Comparison of ENCODE assay signal across 2 cellular contexts in genomic region chr6:147660334-147661311, GRCh38.
A peak's percentile ranks its signal among the peaks of the same experiment; 100 is the strongest.
TF ChIP-seq lines count a peak whose summit lies in the region.

No MANE protein-coding gene starts in this region.

TF ChIP-seq in HepG2, 621 proteins besides CTCF, POLR2A, EP300 and RAD21 (continued from another document and continues in another):
- TF ChIP-seq TERF1 (CRISPR knock-in tag; IDR thresholded peaks at IDR 0.05) (no peak), ZNF251 (CRISPR knock-in tag; IDR thresholded peaks at IDR 0.05) (no peak), ZNF3 (CRISPR knock-in tag; IDR thresholded peaks at IDR 0.05) (no peak), ZNF20 (CRISPR knock-in tag; IDR thresholded peaks at IDR 0.05) (no peak), ZNF256 (CRISPR knock-in tag; conservative IDR thresholded peaks at IDR 0.05) (no peak), ZNF343 (CRISPR knock-in tag; IDR thresholded peaks at IDR 0.05) (no peak), RNF2 (conservative IDR thresholded peaks at IDR 0.05; ENCODE audit: low read depth) (no peak), ZNF276 (CRISPR knock-in tag; IDR thresholded peaks at IDR 0.05; ENCODE audit: low read depth) (no peak), FUBP1 (CRISPR knock-in tag; IDR thresholded peaks at IDR 0.05; ENCODE audit: borderline replicate concordance) (no peak), CBFB (CRISPR knock-in tag; IDR thresholded peaks at IDR 0.05) (no peak), POLR2G (IDR thresholded peaks at IDR 0.05; ENCODE audit: low read depth, low read length) (peak; percentile 60), PHF20 (CRISPR knock-in tag; IDR thresholded peaks at IDR 0.05) (peak; percentile 36; the same call in 1 of the 2 replicates), ZNF619 (CRISPR knock-in tag; IDR thresholded peaks at IDR 0.05) (no peak), AHR (CRISPR knock-in tag; IDR thresholded peaks at IDR 0.05) (no peak), FOSL1 (CRISPR knock-in tag; IDR thresholded peaks at IDR 0.05; ENCODE audit: borderline replicate concordance) (no peak), CHD2 (IDR thresholded peaks at IDR 0.05; ENCODE audit: low read depth, low read length) (peak; percentile 95), ZFP91 (CRISPR knock-in tag; IDR thresholded peaks at IDR 0.05; ENCODE audit: borderline replicate concordance) (no peak), ZNF18 (CRISPR knock-in tag; IDR thresholded peaks at IDR 0.05; ENCODE audit: insufficient replicate concordance) (no peak)

TF ChIP-seq in K562, 482 proteins besides CTCF, POLR2A, EP300 and RAD21 (continued from another document and continues in another):
- TF ChIP-seq REST (CRISPR knock-in tag; IDR thresholded peaks at IDR 0.05; ENCODE audit: low read depth): no peak
- peak; percentile 87 for TF ChIP-seq GABPA (tag; conservative IDR thresholded peaks at IDR 0.05; ENCODE audit: low read depth)
- TF ChIP-seq TAL1 (IDR thresholded peaks at IDR 0.05): no peak
- TF ChIP-seq CREB3L1 (IDR thresholded peaks at IDR 0.05; ENCODE audit: borderline replicate concordance, low read depth): peak; percentile 88
- no peak for TF ChIP-seq HDGF (IDR thresholded peaks at IDR 0.05)
- peak; percentile 74 for TF ChIP-seq GTF2B (IDR thresholded peaks at IDR 0.05; ENCODE audit: extremely low read depth, insufficient read length)
- no peak for TF ChIP-seq IFI16 (CRISPR knock-in tag; IDR thresholded peaks at IDR 0.05)
- TF ChIP-seq ID3 (CRISPR knock-in tag; IDR thresholded peaks at IDR 0.05): no peak
- TF ChIP-seq ID3 (tag; IDR thresholded peaks at IDR 0.05): no peak
- TF ChIP-seq ETS1 (conservative IDR thresholded peaks at IDR 0.05; ENCODE audit: control insufficient read depth, low read depth, low read length): no peak
- peak; percentile 57 to 67 for TF ChIP-seq E2F6 (IDR thresholded peaks at IDR 0.05; ENCODE audit: borderline replicate concordance in 1 of 2, extremely low read depth in 1 of 2, insufficient read depth in 1 of 2, insufficient read length in 1 of 2, low read depth in 1 of 2, low read length in 1 of 2, poor library complexity in 1 of 2, severe bottlenecking in 1 of 2)
- no peak for TF ChIP-seq ZNF717 (CRISPR knock-in tag; IDR thresholded peaks at IDR 0.05)
- TF ChIP-seq ARNT (IDR thresholded peaks at IDR 0.05): peak in 1 of 2 experiments; percentile 42; a peak in 1 of 4 replicates
- no peak for TF ChIP-seq FOXJ3 (CRISPR knock-in tag; IDR thresholded peaks at IDR 0.05)
- TF ChIP-seq MEIS2 (IDR thresholded peaks at IDR 0.05; ENCODE audit: partially characterized antibody): no peak
- no peak for TF ChIP-seq CHD7 (IDR thresholded peaks at IDR 0.05; ENCODE audit: low read depth, low read length)
- TF ChIP-seq ARHGAP35 (IDR thresholded peaks at IDR 0.05; ENCODE audit: partially characterized antibody): peak; percentile 94
- no peak for TF ChIP-seq E2F4 (CRISPR knock-in tag; IDR thresholded peaks at IDR 0.05; ENCODE audit: low read depth)
- TF ChIP-seq THAP7 (CRISPR knock-in tag; IDR thresholded peaks at IDR 0.05): no peak
- 0 out of 2 replicates have a peak, but pooled peaks have one; percentile 90 for TF ChIP-seq SREBF2 (CRISPR knock-in tag; IDR thresholded peaks at IDR 0.05)
